20 cellular contexts compared by ENCODE assay signal in genomic region chr10:84660340-84661159, GRCh38.
DNase-seq lines count a peak whose midpoint lies in the region; ATAC-seq, FAIRE-seq and TF ChIP-seq lines count a peak whose summit lies in the region.
"Had no signal": no experiment of that assay in that cellular context is flagged by ENCODE, and none has a peak within 500 bp of the region (broad histone marks: within the 10 kb centered on the region; RNA-seq: fewer than 3 reads in every experiment).

No MANE protein-coding gene starts in this region.

- H3K9me1 ChIP-seq in K562 (ENCODE audit: control insufficient read depth, insufficient read depth, low read length): no peaks in the 10 kb centered on the region

- H3K9ac ChIP-seq in K562 (ENCODE audit: insufficient read depth in 1 of 2, low read depth in 2 of 2, low read length in 2 of 2) (no peak overlapping the region), neural progenitor cell (no peak overlapping the region)

- peaks cover 7% of the 10 kb centered on the region for H3K27me3 Mint-ChIP-seq in activated naive CD8-positive, alpha-beta T cell treated with anti-CD3 and anti-CD28 coated beads, Interleukin-2, amount 10 ng/mL, durations not matched to agents 7 days and 5 days
- peaks cover 4% of the 10 kb centered on the region for H3K27me3 Mint-ChIP-seq in activated naive CD8-positive, alpha-beta T cell treated with anti-CD3 and anti-CD28 coated beads, Interleukin-2, amount 50 U/mL, for 24 hours
- H3K27me3 Mint-ChIP-seq in neural progenitor cell (ENCODE audit: insufficient read depth, low read depth): no peaks in the 10 kb centered on the region

- H3K9me3 ChIP-seq in K562 (replicated peaks; ENCODE audit: control insufficient read depth, insufficient read depth, low read depth, low read length) (no peaks in the 10 kb centered on the region), neural progenitor cell (ENCODE audit: low read depth) (no peaks in the 10 kb centered on the region), tibial artery (no peaks in the 10 kb centered on the region)

- in situ Hi-C loops in K562 (cut with MboI): no loop called here

- POLR2A ChIA-PET in activated naive CD8-positive, alpha-beta T cell treated with anti-CD3 and anti-CD28 coated beads, Interleukin-2, amount 10 ng/mL, durations not matched to agents 7 days and 5 days (lab: Charles Lee): no interaction called here
- POLR2A ChIA-PET in K562 (lab: Yijun Ruan, JAX): interaction anchor here (1.2 kb wide), 1 partner anchor 8 kb away, joined by 3 read pairs; no protein-coding TSS in a partner anchor

- FAIRE-seq in K562 (lab: Jason Lieb, UNC): peak; percentile 57

- H2AFZ ChIP-seq in K562 (ENCODE audit: low read depth, low read length) (no peak overlapping the region), neural progenitor cell (replicated peaks) (no peak overlapping the region)

- WGBS in K562 (ENCODE audit: insufficient coverage, low coverage, missing lambda C conversion rate): 0% methylated on average over 11 of the region's 11 CpGs

- no TSS peak for BruUV-seq in K562 (replicated peaks; lab: Mats Ljungman, UMichigan)

- CTCF ChIA-PET in K562 (lab: Yijun Ruan, JAX; ENCODE audit: low intra/inter-chr PET ratio): no interaction called here

- H3K4me2 ChIP-seq in K562 (ENCODE audit: insufficient read depth, low read length) (no peak overlapping the region), neural progenitor cell (no peak overlapping the region)

- H3K4me1 ChIP-seq in K562 (replicated peaks in 1 of 2; ENCODE audit: control insufficient read depth in 2 of 2, insufficient read depth in 2 of 2, low read length in 2 of 2) (no peaks in the 10 kb centered on the region), neural progenitor cell (peaks cover 13% of the 10 kb centered on the region), tibial artery (no peaks in the 10 kb centered on the region)

- no peaks in the 10 kb centered on the region for H3K36me3 Mint-ChIP-seq in activated naive CD8-positive, alpha-beta T cell treated with anti-CD3 and anti-CD28 coated beads, Interleukin-2, amount 10 ng/mL, durations not matched to agents 7 days and 5 days
- H3K36me3 Mint-ChIP-seq in activated naive CD8-positive, alpha-beta T cell treated with anti-CD3 and anti-CD28 coated beads, Interleukin-2, amount 50 U/mL, for 24 hours (ENCODE audit: low read depth): no peaks in the 10 kb centered on the region
- no peaks in the 10 kb centered on the region for H3K36me3 Mint-ChIP-seq in neural progenitor cell

- H3K36me3 ChIP-seq in K562 (ENCODE audit: control insufficient read depth, insufficient read depth, low read length): no peaks in the 10 kb centered on the region
- no peaks in the 10 kb centered on the region for H3K36me3 ChIP-seq in neural progenitor cell
- no peaks in the 10 kb centered on the region for H3K36me3 ChIP-seq in tibial artery

- H3K79me2 ChIP-seq in K562 (ENCODE audit: control insufficient read depth, insufficient read depth, low read length): no peaks in the 10 kb centered on the region
- H3K79me2 ChIP-seq in neural progenitor cell (ENCODE audit: low read depth): no peaks in the 10 kb centered on the region

- H3K4me3 ChIP-seq in K562: no peak overlapping the region
- H3K4me3 ChIP-seq in neural progenitor cell: no peak overlapping the region
- no peak overlapping the region for H3K4me3 ChIP-seq in tibial artery

- H3K27ac ChIP-seq in K562 (ENCODE audit: extremely low read depth, low read depth, low read length): no peak overlapping the region
- H3K27ac ChIP-seq in neural progenitor cell: no peak overlapping the region
- H3K27ac ChIP-seq in tibial artery: no peak overlapping the region
- H3K27ac ChIP-seq: RWPE1 had no signal

- TF ChIP-seq RAD21 in K562 (CRISPR knock-in tag; conservative IDR thresholded peaks at IDR 0.05 in 1 of 2, IDR thresholded peaks at IDR 0.05 in 1 of 2): no peak

- peaks cover 4% of the 10 kb centered on the region for H3F3A ChIP-seq in neural progenitor cell (ENCODE audit: low read depth)

- TF ChIP-seq CTCF in K562 (IDR thresholded peaks at IDR 0.05 in 2 of 3, conservative IDR thresholded peaks at IDR 0.05 in 1 of 3; ENCODE audit: insufficient read depth in 2 of 3, low read depth in 1 of 3, low read length in 3 of 3) (no peak), neural progenitor cell (IDR thresholded peaks at IDR 0.05) (no peak), tibial artery (IDR thresholded peaks at IDR 0.05) (no peak)

- ATAC-seq in activated naive CD8-positive, alpha-beta T cell treated with anti-CD3 and anti-CD28 coated beads, Interleukin-2, amount 10 ng/mL, durations not matched to agents 7 days and 5 days (ENCODE audit: low read depth): peak; percentile 84
- ATAC-seq in activated naive CD8-positive, alpha-beta T cell treated with anti-CD3 and anti-CD28 coated beads, Interleukin-2, amount 50 U/mL, for 24 hours: no peak
- ATAC-seq in K562: no peak
- ATAC-seq: Panc1 had no signal

- peak overlapping the region; percentile 35 for H3K4me3 Mint-ChIP-seq in activated naive CD8-positive, alpha-beta T cell treated with anti-CD3 and anti-CD28 coated beads, Interleukin-2, amount 10 ng/mL, durations not matched to agents 7 days and 5 days
- no peak overlapping the region for H3K4me3 Mint-ChIP-seq in activated naive CD8-positive, alpha-beta T cell treated with anti-CD3 and anti-CD28 coated beads, Interleukin-2, amount 50 U/mL, for 24 hours
- peak overlapping the region; percentile 5 for H3K4me3 Mint-ChIP-seq in neural progenitor cell
- H3K4me3 Mint-ChIP-seq: H9 had no signal

- TF ChIP-seq EP300 in K562 (IDR thresholded peaks at IDR 0.05; ENCODE audit: low read length): no peak

- H4K20me1 ChIP-seq in K562 (replicated peaks; ENCODE audit: control insufficient read depth, insufficient read depth, low read length): no peaks in the 10 kb centered on the region
- no peaks in the 10 kb centered on the region for H4K20me1 ChIP-seq in neural progenitor cell (ENCODE audit: low read depth)

- H3K27ac Mint-ChIP-seq in activated naive CD8-positive, alpha-beta T cell treated with anti-CD3 and anti-CD28 coated beads, Interleukin-2, amount 10 ng/mL, durations not matched to agents 7 days and 5 days: peak overlapping the region; percentile 72
- no peak overlapping the region for H3K27ac Mint-ChIP-seq in activated naive CD8-positive, alpha-beta T cell treated with anti-CD3 and anti-CD28 coated beads, Interleukin-2, amount 50 U/mL, for 24 hours
- peak overlapping the region; percentile 6 for H3K27ac Mint-ChIP-seq in neural progenitor cell

- DNase-seq in activated naive CD8-positive, alpha-beta T cell treated with anti-CD3 and anti-CD28 coated beads, Interleukin-2, amount 10 ng/mL, durations not matched to agents 7 days and 5 days: no peak
- DNase-seq in activated naive CD8-positive, alpha-beta T cell treated with anti-CD3 and anti-CD28 coated beads, Interleukin-2, amount 50 U/mL, for 24 hours: no peak
- DNase-seq in K562 (ENCODE audit: extremely low read depth in 1 of 4, low spot score in 3 of 4) (no peak), neural progenitor cell (ENCODE audit: low spot score) (no peak), NCI-H146 treated with DMSO at 0.1 percent for 48 hours (lab: John Stamatoyannopoulos, UW; ENCODE audit: unreplicated experiment) (no peak), tibial artery (no peak)
- DNase-seq in stimulated activated CD4-positive, alpha-beta T cell treated with anti-CD3 and anti-CD28 coated beads, Interleukin-4, amount 100 ng/mL, for 1 hour: no peak
- DNase-seq: Calu3, H9, Kasumi-1, MV-4-11, NCI-H1105, NCI-H1436 treated with DMSO at 0.1 percent for 48 hours, NCI-H1930, NCI-H2107, NCI-H446 treated with DMSO at 0.1 percent for 48 hours, NCI-H526, SHP77 treated with DMSO at 0.1 percent for 48 hours had no signal

- TF ChIP-seq POLR2A in K562 (conservative IDR thresholded peaks at IDR 0.05): no peak

- intact Hi-C loops in K562 (cut with micrococcal nuclease): loop anchor here (10.0 kb wide), 1 partner anchor 116 kb away; no protein-coding TSS in a partner anchor
- intact Hi-C loops in tibial artery (cut with DNase I; ENCODE audit: low total_unique reads): no loop called here

- peaks cover 11% of the 10 kb centered on the region for H3K4me1 Mint-ChIP-seq in activated naive CD8-positive, alpha-beta T cell treated with anti-CD3 and anti-CD28 coated beads, Interleukin-2, amount 10 ng/mL, durations not matched to agents 7 days and 5 days
- H3K4me1 Mint-ChIP-seq in activated naive CD8-positive, alpha-beta T cell treated with anti-CD3 and anti-CD28 coated beads, Interleukin-2, amount 50 U/mL, for 24 hours: no peaks in the 10 kb centered on the region
- H3K4me1 Mint-ChIP-seq in neural progenitor cell: peaks cover 11% of the 10 kb centered on the region

- no peaks in the 10 kb centered on the region for H3K9me3 Mint-ChIP-seq in activated naive CD8-positive, alpha-beta T cell treated with anti-CD3 and anti-CD28 coated beads, Interleukin-2, amount 10 ng/mL, durations not matched to agents 7 days and 5 days
- no peaks in the 10 kb centered on the region for H3K9me3 Mint-ChIP-seq in activated naive CD8-positive, alpha-beta T cell treated with anti-CD3 and anti-CD28 coated beads, Interleukin-2, amount 50 U/mL, for 24 hours
- no peaks in the 10 kb centered on the region for H3K9me3 Mint-ChIP-seq in neural progenitor cell
- H3K9me3 Mint-ChIP-seq: H9 had no signal

- H3K27me3 ChIP-seq in K562 (ENCODE audit: control insufficient read depth in 2 of 2, insufficient read depth in 2 of 2, low read length in 2 of 2): no peaks in the 10 kb centered on the region
- H3K27me3 ChIP-seq in neural progenitor cell: no peaks in the 10 kb centered on the region
- no peaks in the 10 kb centered on the region for H3K27me3 ChIP-seq in tibial artery

TF ChIP-seq in K562, 482 proteins besides CTCF, POLR2A, EP300 and RAD21 (continues in another document):
- TF ChIP-seq HNRNPL (IDR thresholded peaks at IDR 0.05; ENCODE audit: low read depth, low read length): no peak
- TF ChIP-seq HMBOX1 (IDR thresholded peaks at IDR 0.05): no peak
- TF ChIP-seq HDAC8 (tag; IDR thresholded peaks at IDR 0.05): no peak
